ENCODE assay signal across 18 cellular contexts in the genomic region with DNA sequence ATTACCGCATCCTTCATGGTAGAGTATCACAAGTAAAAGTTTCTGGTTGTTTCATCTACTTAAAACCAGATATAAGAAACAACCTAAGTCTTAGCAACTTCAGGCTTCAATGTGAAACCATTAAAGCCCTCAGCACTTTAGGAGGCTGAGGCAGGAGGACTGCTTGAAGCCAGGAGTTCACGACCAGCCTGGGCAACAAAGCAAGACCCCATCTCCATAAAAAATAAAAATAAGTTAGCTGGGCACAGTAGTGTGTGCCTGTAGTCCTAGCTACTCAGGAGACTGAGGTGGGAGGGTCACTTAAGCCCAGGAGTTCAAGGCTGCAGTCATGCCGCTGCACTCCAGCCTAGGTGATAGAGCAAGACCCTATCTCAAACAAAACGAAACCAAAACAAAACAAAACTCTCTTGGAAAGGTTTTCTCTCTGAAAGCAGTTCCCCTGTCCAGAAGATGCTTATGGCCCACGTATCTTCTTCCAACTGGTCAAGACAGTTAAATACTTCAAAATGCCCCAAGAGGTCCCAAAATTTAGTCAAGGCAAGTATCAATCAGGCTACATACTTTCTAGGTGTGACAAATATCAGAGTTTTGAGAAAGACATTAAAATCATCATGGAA. TPM values are rescaled to one million over a fixed set of nuclear protein-coding genes. Genes with fewer than 3 reads are reported as not detected.
A peak's percentile ranks its signal among the peaks of the same experiment; 100 is the strongest.
DNase-seq lines count a peak whose midpoint lies in the region; ATAC-seq and TF ChIP-seq lines count a peak whose summit lies in the region.
"Had no signal": no experiment of that assay in that cellular context is flagged by ENCODE, and none has a peak within 500 bp of the region (broad histone marks: within the 10 kb centered on the region; RNA-seq: fewer than 3 reads in every experiment).

No MANE protein-coding gene starts in this region.

- CTCF ChIA-PET in activated CD4-positive, alpha-beta memory T cell treated with anti-CD3 and anti-CD28 coated beads for 36 hours (lab: Charles Lee) = no interaction called here
- CTCF ChIA-PET in activated CD4-positive, alpha-beta memory T cell treated with anti-CD3 and anti-CD28 coated beads, Interleukin-2, amount 10 ng/mL, durations not matched to agents 7 days and 5 days (lab: Charles Lee) = no interaction called here

- DNase-seq in activated CD4-positive, alpha-beta memory T cell treated with anti-CD3 and anti-CD28 coated beads for 36 hours = no peak
- no peak for DNase-seq in activated CD4-positive, alpha-beta memory T cell treated with anti-CD3 and anti-CD28 coated beads, Interleukin-2, amount 10 ng/mL, durations not matched to agents 7 days and 5 days
- DNase-seq in natural killer cell (no peak), kidney glomerular epithelial cell (lab: John Stamatoyannopoulos, UW) (no peak)
- no peak for DNase-seq in natural killer cell treated with Interleukin-12 subunit alpha and Interleukin-12 subunit beta and Interleukin-15 and Interleukin-18, amount 100 ng/mL, for 72 hours (ENCODE audit: low spot score)
- DNase-seq in activated naive CD8-positive, alpha-beta T cell treated with anti-CD3 and anti-CD28 coated beads, Interleukin-2, amount 10 ng/mL, durations not matched to agents 7 days and 5 days = no peak
- DNase-seq in stimulated activated effector memory CD8-positive, alpha-beta T cell treated with anti-CD3 and anti-CD28 coated beads, Interleukin-12 subunit alpha, Interleukin-12 subunit beta, amount 100 ng/mL, for 72 hours (ENCODE audit: low spot score in 2 of 2) = no peak
- DNase-seq: DMS153; Karpas-422; MM.1S; NCI-H1092 treated with DMSO at 0.1 percent for 48 hours; NCI-H1930; NCI-H446; NK-92 treated with Interleukin-12 subunit alpha and Interleukin-12 subunit beta, amount 100 ng/mL, for 24 hours; OCI-M1; RPMI8226; SIG-M5 had no signal

- no peak overlapping the region for H3K4me3 Mint-ChIP-seq in activated CD4-positive, alpha-beta memory T cell treated with anti-CD3 and anti-CD28 coated beads for 36 hours
- no peak overlapping the region for H3K4me3 Mint-ChIP-seq in activated CD4-positive, alpha-beta memory T cell treated with anti-CD3 and anti-CD28 coated beads, Interleukin-2, amount 10 ng/mL, durations not matched to agents 7 days and 5 days
- no peak overlapping the region for H3K4me3 Mint-ChIP-seq in natural killer cell
- no peak overlapping the region for H3K4me3 Mint-ChIP-seq in natural killer cell treated with Interleukin-12 subunit alpha and Interleukin-12 subunit beta and Interleukin-15 and Interleukin-18, amount 100 ng/mL, for 72 hours
- no peak overlapping the region for H3K4me3 Mint-ChIP-seq in activated naive CD8-positive, alpha-beta T cell treated with anti-CD3 and anti-CD28 coated beads, Interleukin-2, amount 10 ng/mL, durations not matched to agents 7 days and 5 days
- H3K4me3 Mint-ChIP-seq in stimulated activated effector memory CD8-positive, alpha-beta T cell treated with anti-CD3 and anti-CD28 coated beads, Interleukin-12 subunit alpha, Interleukin-12 subunit beta, amount 100 ng/mL, for 72 hours = no peak overlapping the region

- peak overlapping the region; percentile 59 for H3K27ac Mint-ChIP-seq in activated CD4-positive, alpha-beta memory T cell treated with anti-CD3 and anti-CD28 coated beads for 36 hours
- no peak overlapping the region for H3K27ac Mint-ChIP-seq in activated CD4-positive, alpha-beta memory T cell treated with anti-CD3 and anti-CD28 coated beads, Interleukin-2, amount 10 ng/mL, durations not matched to agents 7 days and 5 days
- peak overlapping the region; percentile 40 to 61 for H3K27ac Mint-ChIP-seq in natural killer cell
- peak overlapping the region in 1 of 2 donors; percentile 47 for H3K27ac Mint-ChIP-seq in natural killer cell treated with Interleukin-12 subunit alpha and Interleukin-12 subunit beta and Interleukin-15 and Interleukin-18, amount 100 ng/mL, for 72 hours
- H3K27ac Mint-ChIP-seq in activated naive CD8-positive, alpha-beta T cell treated with anti-CD3 and anti-CD28 coated beads, Interleukin-2, amount 10 ng/mL, durations not matched to agents 7 days and 5 days = peak overlapping the region; percentile 43
- peak overlapping the region; percentile 60 for H3K27ac Mint-ChIP-seq in stimulated activated effector memory CD8-positive, alpha-beta T cell treated with anti-CD3 and anti-CD28 coated beads, Interleukin-12 subunit alpha, Interleukin-12 subunit beta, amount 100 ng/mL, for 72 hours

- intact Hi-C loops in activated CD4-positive, alpha-beta memory T cell treated with anti-CD3 and anti-CD28 coated beads for 36 hours (cut with micrococcal nuclease) = no loop called here
- intact Hi-C loops in natural killer cell (cut with micrococcal nuclease) = no loop called here

- POLR2A ChIA-PET in activated CD4-positive, alpha-beta memory T cell treated with anti-CD3 and anti-CD28 coated beads for 36 hours (lab: Charles Lee) = no interaction called here
- POLR2A ChIA-PET in activated CD4-positive, alpha-beta memory T cell treated with anti-CD3 and anti-CD28 coated beads, Interleukin-2, amount 10 ng/mL, durations not matched to agents 7 days and 5 days (lab: Charles Lee) = interaction anchor here (4.1 kb wide), 1 partner anchor 11 kb away, joined by 24 read pairs; a partner anchor contains a TSS
- POLR2A ChIA-PET in activated naive CD8-positive, alpha-beta T cell treated with anti-CD3 and anti-CD28 coated beads, Interleukin-2, amount 10 ng/mL, durations not matched to agents 7 days and 5 days (lab: Charles Lee) = interaction anchor here (1.7 kb wide), 1 partner anchor 10 kb away, joined by 5 read pairs; a partner anchor contains a TSS

- H3K4me1 Mint-ChIP-seq in activated CD4-positive, alpha-beta memory T cell treated with anti-CD3 and anti-CD28 coated beads for 36 hours (ENCODE audit: low read depth) = peaks cover 2% of the 10 kb centered on the region
- H3K4me1 Mint-ChIP-seq in activated CD4-positive, alpha-beta memory T cell treated with anti-CD3 and anti-CD28 coated beads, Interleukin-2, amount 10 ng/mL, durations not matched to agents 7 days and 5 days = peaks cover 1% of the 10 kb centered on the region
- H3K4me1 Mint-ChIP-seq in natural killer cell = peaks cover 0 to 3% of the 10 kb centered on the region in 2 donors
- peaks cover 5 to 6% of the 10 kb centered on the region in 2 donors for H3K4me1 Mint-ChIP-seq in natural killer cell treated with Interleukin-12 subunit alpha and Interleukin-12 subunit beta and Interleukin-15 and Interleukin-18, amount 100 ng/mL, for 72 hours (ENCODE audit: low read depth in 2 of 2)
- peaks cover 2% of the 10 kb centered on the region for H3K4me1 Mint-ChIP-seq in activated naive CD8-positive, alpha-beta T cell treated with anti-CD3 and anti-CD28 coated beads, Interleukin-2, amount 10 ng/mL, durations not matched to agents 7 days and 5 days
- H3K4me1 Mint-ChIP-seq in stimulated activated effector memory CD8-positive, alpha-beta T cell treated with anti-CD3 and anti-CD28 coated beads, Interleukin-12 subunit alpha, Interleukin-12 subunit beta, amount 100 ng/mL, for 72 hours = no peaks in the 10 kb centered on the region

- H3K9me3 Mint-ChIP-seq in activated CD4-positive, alpha-beta memory T cell treated with anti-CD3 and anti-CD28 coated beads for 36 hours = no peaks in the 10 kb centered on the region
- H3K9me3 Mint-ChIP-seq in activated CD4-positive, alpha-beta memory T cell treated with anti-CD3 and anti-CD28 coated beads, Interleukin-2, amount 10 ng/mL, durations not matched to agents 7 days and 5 days = no peaks in the 10 kb centered on the region
- no peaks in the 10 kb centered on the region for H3K9me3 Mint-ChIP-seq in natural killer cell
- H3K9me3 Mint-ChIP-seq in natural killer cell treated with Interleukin-12 subunit alpha and Interleukin-12 subunit beta and Interleukin-15 and Interleukin-18, amount 100 ng/mL, for 72 hours = no peaks in the 10 kb centered on the region
- no peaks in the 10 kb centered on the region for H3K9me3 Mint-ChIP-seq in activated naive CD8-positive, alpha-beta T cell treated with anti-CD3 and anti-CD28 coated beads, Interleukin-2, amount 10 ng/mL, durations not matched to agents 7 days and 5 days
- no peaks in the 10 kb centered on the region for H3K9me3 Mint-ChIP-seq in stimulated activated effector memory CD8-positive, alpha-beta T cell treated with anti-CD3 and anti-CD28 coated beads, Interleukin-12 subunit alpha, Interleukin-12 subunit beta, amount 100 ng/mL, for 72 hours

- no peak for ATAC-seq in natural killer cell
- ATAC-seq in natural killer cell treated with Interleukin-12 subunit alpha and Interleukin-12 subunit beta and Interleukin-15 and Interleukin-18, amount 100 ng/mL, for 72 hours = no peak
- ATAC-seq in activated naive CD8-positive, alpha-beta T cell treated with anti-CD3 and anti-CD28 coated beads, Interleukin-2, amount 10 ng/mL, durations not matched to agents 7 days and 5 days (ENCODE audit: low read depth) = no peak
- no peak for ATAC-seq in stimulated activated effector memory CD8-positive, alpha-beta T cell treated with anti-CD3 and anti-CD28 coated beads, Interleukin-12 subunit alpha, Interleukin-12 subunit beta, amount 100 ng/mL, for 72 hours
- ATAC-seq in GM21381 (IDR thresholded peaks at IDR 0.05; ENCODE audit: unreplicated experiment) = no peak

- peaks cover 24% of the 10 kb centered on the region for H3K36me3 Mint-ChIP-seq in activated CD4-positive, alpha-beta memory T cell treated with anti-CD3 and anti-CD28 coated beads for 36 hours
- peaks cover 38% of the 10 kb centered on the region for H3K36me3 Mint-ChIP-seq in activated CD4-positive, alpha-beta memory T cell treated with anti-CD3 and anti-CD28 coated beads, Interleukin-2, amount 10 ng/mL, durations not matched to agents 7 days and 5 days (ENCODE audit: low read depth)
- H3K36me3 Mint-ChIP-seq in natural killer cell = no peaks in the 10 kb centered on the region
- peaks cover 20% of the 10 kb centered on the region for H3K36me3 Mint-ChIP-seq in natural killer cell treated with Interleukin-12 subunit alpha and Interleukin-12 subunit beta and Interleukin-15 and Interleukin-18, amount 100 ng/mL, for 72 hours
- H3K36me3 Mint-ChIP-seq in activated naive CD8-positive, alpha-beta T cell treated with anti-CD3 and anti-CD28 coated beads, Interleukin-2, amount 10 ng/mL, durations not matched to agents 7 days and 5 days = peaks cover 11% of the 10 kb centered on the region
- H3K36me3 Mint-ChIP-seq in stimulated activated effector memory CD8-positive, alpha-beta T cell treated with anti-CD3 and anti-CD28 coated beads, Interleukin-12 subunit alpha, Interleukin-12 subunit beta, amount 100 ng/mL, for 72 hours = peaks cover 80% of the 10 kb centered on the region

- no peaks in the 10 kb centered on the region for H3K27me3 Mint-ChIP-seq in activated CD4-positive, alpha-beta memory T cell treated with anti-CD3 and anti-CD28 coated beads for 36 hours
- no peaks in the 10 kb centered on the region for H3K27me3 Mint-ChIP-seq in activated CD4-positive, alpha-beta memory T cell treated with anti-CD3 and anti-CD28 coated beads, Interleukin-2, amount 10 ng/mL, durations not matched to agents 7 days and 5 days
- H3K27me3 Mint-ChIP-seq in natural killer cell (ENCODE audit: low read depth in 2 of 2) = no peaks in the 10 kb centered on the region
- no peaks in the 10 kb centered on the region for H3K27me3 Mint-ChIP-seq in natural killer cell treated with Interleukin-12 subunit alpha and Interleukin-12 subunit beta and Interleukin-15 and Interleukin-18, amount 100 ng/mL, for 72 hours
- no peaks in the 10 kb centered on the region for H3K27me3 Mint-ChIP-seq in activated naive CD8-positive, alpha-beta T cell treated with anti-CD3 and anti-CD28 coated beads, Interleukin-2, amount 10 ng/mL, durations not matched to agents 7 days and 5 days

- TF ChIP-seq CTCF in natural killer cell (IDR thresholded peaks at IDR 0.05) = no peak

RNA-seq across cellular contexts. Expression of a gene that starts 9.9 kb away (rescaled TPM):
- total RNA-seq in activated CD4-positive, alpha-beta memory T cell treated with anti-CD3 and anti-CD28 coated beads for 36 hours = 10 to 100 TPM; 27.2 to 29.0 TPM
- total RNA-seq in activated CD4-positive, alpha-beta memory T cell treated with anti-CD3 and anti-CD28 coated beads, Interleukin-2, amount 10 ng/mL, durations not matched to agents 7 days and 5 days = 10 to 100 TPM; 27.4 to 28.5 TPM
- total RNA-seq in natural killer cell = 10 to 100 TPM; 34.4 to 41.3 (median 36.2) TPM
- 10 to 100 TPM; 32.8 to 38.9 TPM for total RNA-seq in natural killer cell treated with Interleukin-12 subunit alpha and Interleukin-12 subunit beta and Interleukin-15 and Interleukin-18, amount 100 ng/mL, for 72 hours
- total RNA-seq in activated naive CD8-positive, alpha-beta T cell treated with anti-CD3 and anti-CD28 coated beads, Interleukin-2, amount 10 ng/mL, durations not matched to agents 7 days and 5 days = 10 to 100 TPM; 30.5 to 31.0 TPM

RNA-seq across cellular contexts. Expression of a gene that starts 11.1 kb away (rescaled TPM):
- total RNA-seq in activated CD4-positive, alpha-beta memory T cell treated with anti-CD3 and anti-CD28 coated beads for 36 hours = 1 to 10 TPM; 7.2 to 7.7 TPM
- 1 to 10 TPM; 8.8 to 9.5 TPM for total RNA-seq in activated CD4-positive, alpha-beta memory T cell treated with anti-CD3 and anti-CD28 coated beads, Interleukin-2, amount 10 ng/mL, durations not matched to agents 7 days and 5 days
- 10 to 100 TPM; 10.4 to 11.5 (median 10.9) TPM for total RNA-seq in natural killer cell
- 10 to 100 TPM; 12.2 to 15.0 TPM for total RNA-seq in natural killer cell treated with Interleukin-12 subunit alpha and Interleukin-12 subunit beta and Interleukin-15 and Interleukin-18, amount 100 ng/mL, for 72 hours
- 1 to 10 TPM; 8.1 to 9.3 TPM for total RNA-seq in activated naive CD8-positive, alpha-beta T cell treated with anti-CD3 and anti-CD28 coated beads, Interleukin-2, amount 10 ng/mL, durations not matched to agents 7 days and 5 days
